ENCODE assay signal across 10 cellular contexts in genomic region chr2:156339866-156340265, GRCh38. TPM values are rescaled to one million over a fixed set of nuclear protein-coding genes. Genes with fewer than 3 reads are reported as not detected.
A peak's percentile ranks its signal among the peaks of the same experiment; 100 is the strongest.
DNase-seq lines count a peak whose midpoint lies in the region; ATAC-seq and TF ChIP-seq lines count a peak whose summit lies in the region.
"Had no signal": no experiment of that assay in that cellular context is flagged by ENCODE, and none has a peak within 500 bp of the region (broad histone marks: within the 10 kb centered on the region; RNA-seq: fewer than 3 reads in every experiment).

No MANE protein-coding gene starts in this region.

- H3K27me3 ChIP-seq in dorsolateral prefrontal cortex: no peaks in the 10 kb centered on the region
- H3K27me3 ChIP-seq in gastrocnemius medialis: no peaks in the 10 kb centered on the region

- TF ChIP-seq CTCF in dorsolateral prefrontal cortex (IDR thresholded peaks at IDR 0.05 in 54 of 56, conservative IDR thresholded peaks at IDR 0.05 in 2 of 56; ENCODE audit: low read depth in 1 of 56, partially characterized antibody in 56 of 56) (no peak), gastrocnemius medialis (IDR thresholded peaks at IDR 0.05 in 4 of 5, conservative IDR thresholded peaks at IDR 0.05 in 1 of 5) (no peak)

- H3K36me3 Mint-ChIP-seq in T-helper 2 cell treated with Interferon-gamma antibody and Interleukin-4, amounts not matched to agents 5 μg/mL and 100 μg/mL, for 36 hours (ENCODE audit: low read depth): peaks cover 1% of the 10 kb centered on the region
- H3K36me3 Mint-ChIP-seq: naive B cell had no signal

- no peak for DNase-seq in T-helper 2 cell treated with Interferon-gamma antibody and Interleukin-4, amounts not matched to agents 5 μg/mL and 100 μg/mL, for 36 hours (ENCODE audit: low spot score)
- DNase-seq in T-helper 2 cell (no peak), NOMO-1 treated with dmso at 0.1 percent for 144 hours (lab: John Stamatoyannopoulos, UW; ENCODE audit: unreplicated experiment) (peak; percentile 6), dorsolateral prefrontal cortex (no peak), gastrocnemius medialis (no peak), HEK293T (ENCODE audit: extremely low spot score) (no peak), activated gamma-delta T cell treated with Interleukin-2 at 50 U/mL for 16 hours (no peak), NCI-H524 (lab: John Stamatoyannopoulos, UW) (no peak)
- DNase-seq: activated CD4-positive, alpha-beta T cell treated with anti-CD3 and anti-CD28 coated beads for 1 hour; naive B cell had no signal

- no peak for TF ChIP-seq POLR2A in gastrocnemius medialis (IDR thresholded peaks at IDR 0.05)

- POLR2A ChIA-PET in HEK293T (lab: Yijun Ruan, JAX): interaction anchor here (1.4 to 2.0 kb wide), 2 partner anchors 10 to 57 kb away, joined by 3 to 4 read pairs; no protein-coding TSS in a partner anchor

- CTCF ChIA-PET in HEK293T (lab: Yijun Ruan, JAX): no interaction called here

- peak overlapping the region; percentile 88 for H3K4me3 Mint-ChIP-seq in T-helper 2 cell treated with Interferon-gamma antibody and Interleukin-4, amounts not matched to agents 5 μg/mL and 100 μg/mL, for 36 hours

- peak overlapping the region; percentile 45 for H3K27ac Mint-ChIP-seq in T-helper 2 cell treated with Interferon-gamma antibody and Interleukin-4, amounts not matched to agents 5 μg/mL and 100 μg/mL, for 36 hours

- no peaks in the 10 kb centered on the region for H3K27me3 Mint-ChIP-seq in T-helper 2 cell treated with Interferon-gamma antibody and Interleukin-4, amounts not matched to agents 5 μg/mL and 100 μg/mL, for 36 hours (ENCODE audit: low read depth)
- H3K27me3 Mint-ChIP-seq: naive B cell had no signal

- no peaks in the 10 kb centered on the region for H3K9me3 Mint-ChIP-seq in T-helper 2 cell treated with Interferon-gamma antibody and Interleukin-4, amounts not matched to agents 5 μg/mL and 100 μg/mL, for 36 hours

- H3K9me3 ChIP-seq in gastrocnemius medialis: no peaks in the 10 kb centered on the region

- ATAC-seq in gastrocnemius medialis: no peak

- peaks cover 20 to 29% of the 10 kb centered on the region in 2 donors for H3K4me1 ChIP-seq in gastrocnemius medialis

- intact Hi-C loops in dorsolateral prefrontal cortex (cut with DNase I) (loop anchor here (2.0 to 10.0 kb wide), 3 partner anchors 249 to 965 kb away; no protein-coding TSS in a partner anchor), gastrocnemius medialis (cut with DNase I; ENCODE audit: low total_unique reads) (loop anchor here (5.0 to 10.0 kb wide), 3 partner anchors 247 to 1535 kb away; partner anchors contain the start of gene ACVR1)

- peak overlapping the region in 58 of 59 donors; percentile 13 to 100 (median 100) for H3K27ac ChIP-seq in dorsolateral prefrontal cortex
- peak overlapping the region; percentile 49 to 100 (median 99) for H3K27ac ChIP-seq in gastrocnemius medialis

- no peaks in the 10 kb centered on the region for H3K36me3 ChIP-seq in gastrocnemius medialis

- peak overlapping the region in 30 of 59 donors; percentile 0 to 96 (median 30) for H3K4me3 ChIP-seq in dorsolateral prefrontal cortex
- no peak overlapping the region for H3K4me3 ChIP-seq in gastrocnemius medialis

- in situ Hi-C loops in gastrocnemius medialis (cut with MboI; ENCODE audit: low sequenced_read_pairs in 4 of 4): loop anchor here (10.0 to 25.0 kb wide), 5 partner anchors 55 to 247 kb away; no protein-coding TSS in a partner anchor

- H3K4me1 Mint-ChIP-seq in T-helper 2 cell treated with Interferon-gamma antibody and Interleukin-4, amounts not matched to agents 5 μg/mL and 100 μg/mL, for 36 hours (ENCODE audit: low read depth): peaks cover 55% of the 10 kb centered on the region

TF ChIP-seq in HEK293T, 16 proteins besides CTCF, POLR2A, EP300 and RAD21:
- TF ChIP-seq FOXA1 (IDR thresholded peaks at IDR 0.05) (no peak), L3MBTL2 (conservative IDR thresholded peaks at IDR 0.05) (no peak), HDGF (IDR thresholded peaks at IDR 0.05; ENCODE audit: borderline replicate concordance) (no peak), BHLHE40 (IDR thresholded peaks at IDR 0.05; ENCODE audit: borderline replicate concordance) (no peak), FOXM1 (IDR thresholded peaks at IDR 0.05; ENCODE audit: borderline replicate concordance) (no peak), TARDBP (IDR thresholded peaks at IDR 0.05) (no peak), FOXK2 (IDR thresholded peaks at IDR 0.05) (no peak), ARNT (IDR thresholded peaks at IDR 0.05) (no peak), PKNOX1 (IDR thresholded peaks at IDR 0.05) (no peak)
TF ChIP-seq in HEK293T: peak in this region for 0.

RNA-seq across cellular contexts. Expression of gene NR4A2, which starts 7.3 kb away (rescaled TPM):
- total RNA-seq in dorsolateral prefrontal cortex (10 to 100 TPM in 72 of 120 experiments, 1 to 10 TPM in 48; 2.4 to 40.3 (median 11.4) TPM), gastrocnemius medialis (1 to 10 TPM in 3 of 4 donors, under 1 TPM in 1; 0.76 to 4.4 (median 1.6) TPM)

Comparison
In these comparisons a context has a peak if more than half of its experiments do, and no peak if none do; other contexts are left out.
1. H3K4me3 ChIP-seq: peak in dorsolateral prefrontal cortex (30 of 59); none in gastrocnemius medialis (0 of 4).